9 cellular contexts compared by ENCODE assay signal in genomic region chr9:131704195-131704983, GRCh38. TPM values are rescaled to one million over a fixed set of nuclear protein-coding genes. Genes with fewer than 3 reads are reported as not detected.
DNase-seq lines count a peak whose midpoint lies in the region; ATAC-seq and TF ChIP-seq lines count a peak whose summit lies in the region.
"Had no signal": no experiment of that assay in that cellular context is flagged by ENCODE, and none has a peak within 500 bp of the region (broad histone marks: within the 10 kb centered on the region; RNA-seq: fewer than 3 reads in every experiment).

No MANE protein-coding gene starts in this region.

- no peak overlapping the region for H2BK20ac ChIP-seq in H9 (ENCODE audit: low read depth, low read length, poor library complexity, severe bottlenecking)

- H2AK5ac ChIP-seq in H9 (ENCODE audit: insufficient read length, low read length) = no peak overlapping the region

- no peaks in the 10 kb centered on the region for H3K9me3 ChIP-seq in BLaER1
- H3K9me3 ChIP-seq in H9 (ENCODE audit: control insufficient read depth, low read depth, low read length) = no peaks in the 10 kb centered on the region
- no peaks in the 10 kb centered on the region for H3K9me3 ChIP-seq in WERI-Rb-1 (ENCODE audit: severe bottlenecking)
- no peaks in the 10 kb centered on the region for H3K9me3 ChIP-seq in lung (ENCODE audit: control insufficient read depth in 2 of 2, insufficient read depth in 1 of 2, low read length in 1 of 2)
- H3K9me3 ChIP-seq in ascending aorta = no peaks in the 10 kb centered on the region

- H3K36me3 ChIP-seq in BLaER1 = peaks cover 16% of the 10 kb centered on the region; the same call in 1 of the 2 replicates
- H3K36me3 ChIP-seq in WERI-Rb-1 = no peaks in the 10 kb centered on the region
- peaks cover 0 to 2% of the 10 kb centered on the region in 2 donors for H3K36me3 ChIP-seq in lung (ENCODE audit: control insufficient read depth in 2 of 2, insufficient read depth in 2 of 2, low read length in 2 of 2)
- no peaks in the 10 kb centered on the region for H3K36me3 ChIP-seq in ascending aorta

- no peaks in the 10 kb centered on the region for H3K79me1 ChIP-seq in H9 (ENCODE audit: insufficient read depth, low read depth, low read length, poor library complexity, severe bottlenecking)

- H3K23ac ChIP-seq in H9 (ENCODE audit: insufficient read length, low read depth, low read length) = no peak overlapping the region

- H3K9me3 Mint-ChIP-seq in H9 = no peaks in the 10 kb centered on the region; a peak in 1 of 5 replicates
- H3K9me3 Mint-ChIP-seq: naive thymus-derived CD8-positive, alpha-beta T cell had no signal

- peaks cover 100% of the 10 kb centered on the region for H4K20me1 ChIP-seq in BLaER1
- H4K20me1 ChIP-seq in H9 (ENCODE audit: control insufficient read depth, insufficient read depth, insufficient read length) = no peaks in the 10 kb centered on the region

- WGBS in H9 (ENCODE audit: extremely low coverage, insufficient read length, low lambda C conversion rate) = no CpG with 5 or more reads among the region's 4 CpGs
- WGBS in lung, 2 donors = 60 to 71% methylated on average over 4 of the region's 4 CpGs

- peaks cover 13% of the 10 kb centered on the region; the same call in 1 of the 2 replicates for H3K79me2 ChIP-seq in H9 (ENCODE audit: insufficient read depth, low read length)

- H3K4me1 Mint-ChIP-seq in H9 = peaks cover 63 to 76% of the 10 kb centered on the region in 2 experiments

- H2BK15ac ChIP-seq in H9 (ENCODE audit: low read depth, low read length) = no peak overlapping the region

- no peak overlapping the region for H3K56ac ChIP-seq in H9 (ENCODE audit: insufficient read length, low read depth, low read length)

- H3K27me3 Mint-ChIP-seq in H9 (ENCODE audit: low read depth) = no peaks in the 10 kb centered on the region
- H3K27me3 Mint-ChIP-seq: naive thymus-derived CD8-positive, alpha-beta T cell had no signal

- no peak overlapping the region for H4K8ac ChIP-seq in H9 (replicated peaks; ENCODE audit: insufficient read length, low read depth, low read length)

- H3K27me3 ChIP-seq in BLaER1 (no peaks in the 10 kb centered on the region), H9 (ENCODE audit: insufficient read depth, low read length) (no peaks in the 10 kb centered on the region), WERI-Rb-1 (ENCODE audit: insufficient read depth, low read depth, severe bottlenecking) (no peaks in the 10 kb centered on the region), lung (ENCODE audit: control insufficient read depth, insufficient read depth) (no peaks in the 10 kb centered on the region), ascending aorta (no peaks in the 10 kb centered on the region)

- no peak overlapping the region for H3T11ph ChIP-seq in H9 (ENCODE audit: low read length)

- H3K27ac Mint-ChIP-seq in H9 = peak overlapping the region in 2 of 3 experiments; percentile 68 to 71; a peak in 5 of 7 replicates

- H3K27ac ChIP-seq in BLaER1 (no peak overlapping the region), H9 (ENCODE audit: insufficient read length, low read depth, low read length) (peak overlapping the region; percentile 13), WERI-Rb-1 (no peak overlapping the region; the same call in 1 of the 2 replicates), lung (ENCODE audit: low read depth in 1 of 2, low read length in 1 of 2) (peak overlapping the region; percentile 24 to 34), ascending aorta (no peak overlapping the region)

- no peaks in the 10 kb centered on the region; a peak in 1 of 7 replicates for H3K36me3 Mint-ChIP-seq in H9 (ENCODE audit: insufficient read depth in 1 of 3, low read depth in 3 of 3)

- no peak overlapping the region for H2BK120ac ChIP-seq in H9 (ENCODE audit: low read depth, low read length, poor library complexity, severe bottlenecking)

- intact Hi-C loops in ascending aorta (cut with DNase I) = no loop called here

- ATAC-seq in lung (ENCODE audit: insufficient read depth, low FRiP score) = no peak
- ATAC-seq: naive thymus-derived CD8-positive, alpha-beta T cell had no signal

- no peak for TF ChIP-seq CTCF in H9 (conservative IDR thresholded peaks at IDR 0.05)
- no peak for TF ChIP-seq CTCF in WERI-Rb-1 (IDR thresholded peaks at IDR 0.05; ENCODE audit: low read depth, low read length)
- TF ChIP-seq CTCF in lung (IDR thresholded peaks at IDR 0.05; ENCODE audit: control extremely low read depth, extremely low read depth) = no peak
- TF ChIP-seq CTCF in ascending aorta (IDR thresholded peaks at IDR 0.05) = no peak

- H3K4me3 Mint-ChIP-seq in H9 = no peak overlapping the region

- H2BK5ac ChIP-seq in H9 (ENCODE audit: insufficient read length, low read length) = no peak overlapping the region

- DNase-seq in H9 = no peak
- DNase-seq in WERI-Rb-1 = peak; percentile 42
- no peak for DNase-seq in lung (ENCODE audit: low spot score)
- DNase-seq in ascending aorta (ENCODE audit: low spot score in 2 of 2) = no peak
- DNase-seq in NCI-H2196 (lab: John Stamatoyannopoulos, UW; ENCODE audit: unreplicated experiment) = no peak
- no peak for DNase-seq in stimulated activated CD4-positive, alpha-beta T cell treated with anti-CD3 and anti-CD28 coated beads, Interleukin-4, amount 100 ng/mL, for 1 hour
- no peak for DNase-seq in iPS-NIHi7 (ENCODE audit: extremely low spot score)
- DNase-seq: naive thymus-derived CD8-positive, alpha-beta T cell had no signal

- H3K18ac ChIP-seq in H9 (ENCODE audit: insufficient read length, low read depth, low read length) = no peak overlapping the region

- no peak overlapping the region for H4K5ac ChIP-seq in H9 (ENCODE audit: insufficient read length, low read depth, low read length)

- H3K14ac ChIP-seq in H9 (ENCODE audit: insufficient read depth, low read length) = no peak overlapping the region

- H3K4ac ChIP-seq in H9 (ENCODE audit: low read depth, low read length) = no peak overlapping the region

- H3K9ac ChIP-seq in BLaER1 = no peak overlapping the region
- no peak overlapping the region for H3K9ac ChIP-seq in H9 (ENCODE audit: extremely low read depth, insufficient read length, low read length)

- H3K23me2 ChIP-seq in H9 (ENCODE audit: insufficient read length, low read depth, low read length, poor library complexity, severe bottlenecking) = no peaks in the 10 kb centered on the region

- H4K91ac ChIP-seq in H9 (ENCODE audit: insufficient read length, low read depth, low read length) = no peak overlapping the region

- H3K4me2 ChIP-seq in BLaER1 (peak overlapping the region; percentile 12), H9 (ENCODE audit: insufficient read depth, insufficient read length, low read length) (no peak overlapping the region)

- H2BK12ac ChIP-seq in H9 (ENCODE audit: insufficient read length, low read depth, low read length) = no peak overlapping the region

- H3K4me3 ChIP-seq in BLaER1 = no peak overlapping the region
- no peak overlapping the region for H3K4me3 ChIP-seq in WERI-Rb-1 (ENCODE audit: low read depth, low read length)
- H3K4me3 ChIP-seq in lung = no peak overlapping the region
- no peak overlapping the region for H3K4me3 ChIP-seq in ascending aorta

- no peak overlapping the region for H2AFZ ChIP-seq in H9 (ENCODE audit: low read length)

- peaks cover 88% of the 10 kb centered on the region for H3K4me1 ChIP-seq in BLaER1
- H3K4me1 ChIP-seq in H9 (ENCODE audit: insufficient read depth, low read length) = peaks cover 4% of the 10 kb centered on the region; the same call in 1 of the 2 replicates
- peaks cover 27 to 37% of the 10 kb centered on the region in 2 donors for H3K4me1 ChIP-seq in lung (ENCODE audit: control insufficient read depth in 2 of 2, insufficient read depth in 2 of 2, low read length in 2 of 2)
- H3K4me1 ChIP-seq in ascending aorta = peaks cover 3 to 29% of the 10 kb centered on the region in 2 donors

RNA-seq across cellular contexts. Expression of gene RAPGEF1, which starts 35.5 kb away (rescaled TPM):
- total RNA-seq in H9 (2021) = 53.9 and 55.6 TPM in 2 replicates
- total RNA-seq in lung = 100 to 1,000 TPM in 1 of 2 donors, 10 to 100 TPM in 1; 56.8 to 134 TPM
- polyA plus RNA-seq in lung = 10 to 100 TPM; 38.9 to 53.3 TPM
- total RNA-seq in ascending aorta = 95.5 TPM

Comparison
In these comparisons a context has a peak if more than half of its experiments do, and no peak if none do; other contexts are left out.
1. H3K27ac ChIP-seq: peak in H9 (single experiment) and lung (2 of 2); none in BLaER1 (single experiment), WERI-Rb-1 (single experiment) and ascending aorta (0 of 2).